Comparison of ENCODE assay signal across 8 cellular contexts in genomic region chr19:14472202-14472961, GRCh38. TPM values are rescaled to one million over a fixed set of nuclear protein-coding genes. Genes with fewer than 3 reads are reported as not detected.
DNase-seq lines count a peak whose midpoint lies in the region; ATAC-seq and TF ChIP-seq lines count a peak whose summit lies in the region.

No MANE protein-coding gene starts in this region.

- intact Hi-C loops in left ventricle myocardium inferior (cut with micrococcal nuclease) (no loop called here), sciatic nerve (cut with DNase I) (no loop called here)

- H3K4me3 Mint-ChIP-seq in CD8-positive, alpha-beta memory T cell: peak overlapping the region in 6 of 7 donors; percentile 50 to 85 (median 65)
- H3K4me3 Mint-ChIP-seq in activated naive CD8-positive, alpha-beta T cell: peak overlapping the region; percentile 65

- peak overlapping the region; percentile 5 for H3K4me2 ChIP-seq in SU-DHL-6 (ENCODE audit: low read depth, low read length, poor library complexity, severe bottlenecking)

- TF ChIP-seq EP300 in Ishikawa (IDR thresholded peaks at IDR 0.05; ENCODE audit: borderline replicate concordance): no peak

- H3K4me1 ChIP-seq in CD8-positive, alpha-beta memory T cell (ENCODE audit: insufficient read depth, low read length): peaks cover 33% of the 10 kb centered on the region
- peaks cover 46% of the 10 kb centered on the region for H3K4me1 ChIP-seq in left ventricle myocardium inferior

- H3K9me3 ChIP-seq in CD8-positive, alpha-beta memory T cell (ENCODE audit: low read length): no peaks in the 10 kb centered on the region
- H3K9me3 ChIP-seq in SU-DHL-6 (ENCODE audit: insufficient read depth, low read length): no peaks in the 10 kb centered on the region
- H3K9me3 ChIP-seq in left ventricle myocardium inferior (replicated peaks): no peaks in the 10 kb centered on the region

- H3K27ac Mint-ChIP-seq in CD8-positive, alpha-beta memory T cell: peak overlapping the region in 1 of 8 donors; percentile 10
- H3K27ac Mint-ChIP-seq in activated naive CD8-positive, alpha-beta T cell: no peak overlapping the region

- peaks cover 23% of the 10 kb centered on the region for H3K27me3 ChIP-seq in CD8-positive, alpha-beta memory T cell (ENCODE audit: insufficient read depth, low read length, poor library complexity, severe bottlenecking)
- H3K27me3 ChIP-seq in SU-DHL-6 (ENCODE audit: low read length) (no peaks in the 10 kb centered on the region), left ventricle myocardium inferior (ENCODE audit: low read depth) (peaks cover 40% of the 10 kb centered on the region)

- ATAC-seq in sciatic nerve (peak; percentile 49), GM19452 (IDR thresholded peaks at IDR 0.05; ENCODE audit: unreplicated experiment) (no peak), GM18868 (IDR thresholded peaks at IDR 0.05; ENCODE audit: unreplicated experiment) (no peak)

- H3F3A ChIP-seq in SU-DHL-6 (ENCODE audit: insufficient read depth): no peaks in the 10 kb centered on the region

- H3K9ac ChIP-seq in SU-DHL-6 (ENCODE audit: low read length): no peak overlapping the region; the same call in 1 of the 2 replicates

- H3K36me3 ChIP-seq in CD8-positive, alpha-beta memory T cell (ENCODE audit: insufficient read depth, low read length): peaks cover 11% of the 10 kb centered on the region
- H3K36me3 ChIP-seq in SU-DHL-6 (ENCODE audit: low read length) (no peaks in the 10 kb centered on the region), left ventricle myocardium inferior (peaks cover 41% of the 10 kb centered on the region)

- peak; percentile 76 to 88 (median 83) for DNase-seq in CD8-positive, alpha-beta memory T cell
- DNase-seq in left ventricle myocardium inferior: peak; percentile 68
- peak; percentile 89 for DNase-seq in sciatic nerve (ENCODE audit: low spot score)

- CTCF ChIA-PET in CD8-positive, alpha-beta memory T cell (lab: Charles Lee): interaction anchor here (0.6 to 2.7 kb wide), 27 partner anchors 9 to 347 kb away, joined by 3 to 18 read pairs (median 4); partner anchors contain the start of genes ASF1B and PKN1

- H3K27ac ChIP-seq in CD8-positive, alpha-beta memory T cell (ENCODE audit: low read depth, low read length): no peak overlapping the region
- H3K27ac ChIP-seq in SU-DHL-6 (ENCODE audit: low read depth, low read length) (no peak overlapping the region), left ventricle myocardium inferior (replicated peaks) (no peak overlapping the region)

- peaks cover 2 to 37% (median 7%) of the 10 kb centered on the region in 3 donors for H3K36me3 Mint-ChIP-seq in CD8-positive, alpha-beta memory T cell
- no peaks in the 10 kb centered on the region for H3K36me3 Mint-ChIP-seq in activated naive CD8-positive, alpha-beta T cell

- peak; percentile 84 for TF ChIP-seq CTCF in SU-DHL-6 (IDR thresholded peaks at IDR 0.05; ENCODE audit: insufficient read depth, low read length, poor library complexity, severe bottlenecking)
- peak; percentile 99 for TF ChIP-seq CTCF in left ventricle myocardium inferior (IDR thresholded peaks at IDR 0.05; ENCODE audit: borderline replicate concordance)

- peaks cover 19 to 25% of the 10 kb centered on the region in 2 donors for H3K27me3 Mint-ChIP-seq in CD8-positive, alpha-beta memory T cell
- peaks cover 5% of the 10 kb centered on the region for H3K27me3 Mint-ChIP-seq in activated naive CD8-positive, alpha-beta T cell

- POLR2A ChIA-PET in CD8-positive, alpha-beta memory T cell (lab: Charles Lee): interaction anchor here (0.5 to 0.9 kb wide), 4 partner anchors 8 to 336 kb away, joined by 3 to 5 read pairs (median 3); partner anchors contain the start of gene ASF1B

- peaks cover 20 to 44% (median 30%) of the 10 kb centered on the region in 3 donors for H3K4me1 Mint-ChIP-seq in CD8-positive, alpha-beta memory T cell
- H3K4me1 Mint-ChIP-seq in activated naive CD8-positive, alpha-beta T cell (ENCODE audit: low read depth): peaks cover 24% of the 10 kb centered on the region

- no peaks in the 10 kb centered on the region for H3K79me2 ChIP-seq in SU-DHL-6 (ENCODE audit: insufficient read depth, low read length)

- peak; percentile 17; the same call in 1 of the 2 replicates for TF ChIP-seq RAD21 in Ishikawa (IDR thresholded peaks at IDR 0.05; ENCODE audit: low read depth)

- H4K20me1 ChIP-seq in SU-DHL-6 (ENCODE audit: low read depth, low read length): no peaks in the 10 kb centered on the region

- H3K9me2 ChIP-seq in SU-DHL-6 (replicated peaks; ENCODE audit: insufficient read depth, low read length): no peaks in the 10 kb centered on the region

- no peak overlapping the region for H2AFZ ChIP-seq in SU-DHL-6 (ENCODE audit: low read depth, low read length, severe bottlenecking)

- H3K4me3 ChIP-seq in CD8-positive, alpha-beta memory T cell (ENCODE audit: low read length): peak overlapping the region; percentile 47
- H3K4me3 ChIP-seq in SU-DHL-6 (ENCODE audit: insufficient read depth, low read length, poor library complexity, severe bottlenecking): no peak overlapping the region
- peak overlapping the region; percentile 51 for H3K4me3 ChIP-seq in left ventricle myocardium inferior

- H3K9me3 Mint-ChIP-seq in CD8-positive, alpha-beta memory T cell: no peaks in the 10 kb centered on the region
- no peaks in the 10 kb centered on the region for H3K9me3 Mint-ChIP-seq in activated naive CD8-positive, alpha-beta T cell (ENCODE audit: low read depth)

TF ChIP-seq in Ishikawa, 13 proteins besides CTCF, POLR2A, EP300 and RAD21:
- TF ChIP-seq TAF1 (IDR thresholded peaks at IDR 0.05; ENCODE audit: low read depth): no peak
- TF ChIP-seq ZBTB7A (IDR thresholded peaks at IDR 0.05; ENCODE audit: low read depth): 0 out of 2 replicates have a peak, but pooled peaks have one; percentile 20
- TF ChIP-seq NFIC (IDR thresholded peaks at IDR 0.05): no peak

RNA-seq across cellular contexts. Expression of gene PTGER1, which starts 2.8 kb away (rescaled TPM):
- total RNA-seq in CD8-positive, alpha-beta memory T cell: not detected
- not detected for polyA plus RNA-seq in CD8-positive, alpha-beta memory T cell
- total RNA-seq in left ventricle myocardium inferior (not detected), sciatic nerve (2.4 TPM)

RNA-seq across cellular contexts. Expression of gene GIPC1, which starts 23.5 kb away (rescaled TPM):
- total RNA-seq in CD8-positive, alpha-beta memory T cell: 10 to 100 TPM; 32.7 to 36.7 TPM
- polyA plus RNA-seq in CD8-positive, alpha-beta memory T cell: 43.4 TPM
- 45.5 TPM for total RNA-seq in left ventricle myocardium inferior
- total RNA-seq in sciatic nerve: 50.2 TPM

RNA-seq across cellular contexts. Expression of gene PKN1, which starts 39.3 kb away (rescaled TPM):
- 100 to 1,000 TPM; 177 to 205 TPM for total RNA-seq in CD8-positive, alpha-beta memory T cell
- polyA plus RNA-seq in CD8-positive, alpha-beta memory T cell: 86.6 TPM
- total RNA-seq in left ventricle myocardium inferior (129 TPM), sciatic nerve (116 TPM)

RNA-seq across cellular contexts. Expression of gene DNAJB1, which starts 45.8 kb away (rescaled TPM):
- total RNA-seq in CD8-positive, alpha-beta memory T cell: 100 to 1,000 TPM in 1 of 2 experiments, 10 to 100 TPM in 1; 98.6 to 103 TPM
- 385 TPM for polyA plus RNA-seq in CD8-positive, alpha-beta memory T cell
- total RNA-seq in left ventricle myocardium inferior: 48.7 TPM
- 86.0 TPM for total RNA-seq in sciatic nerve

RNA-seq across cellular contexts. Expression of gene DDX39A, which starts 53.2 kb away (rescaled TPM):
- total RNA-seq in CD8-positive, alpha-beta memory T cell: 100 to 1,000 TPM; 298 to 302 TPM
- 110 TPM for polyA plus RNA-seq in CD8-positive, alpha-beta memory T cell
- total RNA-seq in left ventricle myocardium inferior (33.4 TPM), sciatic nerve (44.2 TPM)
